Comparison of ENCODE assay signal across 22 cellular contexts in genomic region chr13:47069133-47069532, GRCh38.
DNase-seq lines count a peak whose midpoint lies in the region; ATAC-seq, FAIRE-seq and TF ChIP-seq lines count a peak whose summit lies in the region.
"Had no signal": no experiment of that assay in that cellular context is flagged by ENCODE, and none has a peak within 500 bp of the region (broad histone marks: within the 10 kb centered on the region; RNA-seq: fewer than 3 reads in every experiment).

No MANE protein-coding gene starts in this region.

- no peak overlapping the region for H4K12ac ChIP-seq in trophoblast cell (ENCODE audit: low read depth, low read length)

- H2AK5ac ChIP-seq in IMR-90 (ENCODE audit: low read depth, low read length), result no peak overlapping the region
- no peak overlapping the region for H2AK5ac ChIP-seq in H1 (ENCODE audit: low read depth, low read length)
- H2AK5ac ChIP-seq in trophoblast cell (ENCODE audit: low read length), result no peak overlapping the region

- no peak overlapping the region for H2BK15ac ChIP-seq in IMR-90 (ENCODE audit: low read depth, low read length)
- H2BK15ac ChIP-seq in H1 (ENCODE audit: low read length), result no peak overlapping the region

- CTCF ChIA-PET in IMR-90 (lab: Yijun Ruan, JAX) (no interaction called here), H1 (lab: Charles Lee; ENCODE audit: partially characterized antibody) (interaction anchor here (0.7 to 1.0 kb wide), 2 partner anchors 23 to 216 kb away, joined by 3 read pairs; no protein-coding TSS in a partner anchor)

- BruUV-seq in IMR-90 (replicated peaks; lab: Mats Ljungman, UMichigan), result no TSS peak

- no peak for FAIRE-seq in H1 (lab: Jason Lieb, UNC)
- FAIRE-seq: A549, GM12891, GM18507 had no signal

- TF ChIP-seq POLR2A in IMR-90 (IDR thresholded peaks at IDR 0.05; ENCODE audit: low read depth, low read length) (no peak), H1 (IDR thresholded peaks at IDR 0.05; ENCODE audit: control extremely low read depth in 1 of 2, low read depth in 2 of 2, low read length in 2 of 2) (no peak), thyroid gland (IDR thresholded peaks at IDR 0.05) (no peak)

- TF ChIP-seq RAD21 in IMR-90 (IDR thresholded peaks at IDR 0.05; ENCODE audit: low read length) (no peak), H1 (IDR thresholded peaks at IDR 0.05 in 1 of 2, conservative IDR thresholded peaks at IDR 0.05 in 1 of 2; ENCODE audit: low read depth in 2 of 2, low read length in 2 of 2) (no peak)

- DNase-seq in GM23338 (ENCODE audit: low spot score) (peak; percentile 3), IMR-90 (no peak), H1 (ENCODE audit: low read depth in 1 of 2, low spot score in 2 of 2) (no peak), trophoblast cell (no peak), thyroid gland (no peak)
- DNase-seq in activated CD4-positive, alpha-beta T cell treated with anti-CD3 and anti-CD28 coated beads, Interleukin-2, amount 50 U/mL, for 4 hours, result no peak
- DNase-seq: 8988T; ACHN; C1 segment of cervical spinal cord; Calu3; CD4-positive, alpha-beta memory T cell; COR-L47; DMS53; DMS79 treated with DMSO at 0.1 percent for 48 hours; GF-D8; H9; HFFc6 had no signal

- H3K23ac ChIP-seq in IMR-90 (ENCODE audit: low read depth, low read length) (no peak overlapping the region), H1 (ENCODE audit: insufficient read length) (no peak overlapping the region), trophoblast cell (ENCODE audit: low read length) (no peak overlapping the region)

- H4K91ac ChIP-seq in IMR-90 (ENCODE audit: insufficient read depth, low read depth, low read length) (no peak overlapping the region), H1 (replicated peaks; ENCODE audit: insufficient read length, low read length) (no peak overlapping the region), trophoblast cell (ENCODE audit: low read depth, low read length) (no peak overlapping the region)

- no peaks in the 10 kb centered on the region for H3K79me1 ChIP-seq in IMR-90 (ENCODE audit: low read depth in 1 of 2, low read length in 2 of 2)
- H3K79me1 ChIP-seq in H1 (ENCODE audit: low read depth, low read length), result no peaks in the 10 kb centered on the region
- H3K79me1 ChIP-seq in trophoblast cell (ENCODE audit: low read length), result no peaks in the 10 kb centered on the region

- H3K79me2 ChIP-seq in GM23338 (replicated peaks; ENCODE audit: insufficient read depth) (no peaks in the 10 kb centered on the region), H1 (ENCODE audit: control insufficient read depth in 1 of 2, insufficient read depth in 2 of 2, low read length in 2 of 2) (no peaks in the 10 kb centered on the region), trophoblast cell (ENCODE audit: control insufficient read depth, insufficient read depth, low read length, poor library complexity) (no peaks in the 10 kb centered on the region)

- H3K56ac ChIP-seq in IMR-90 (ENCODE audit: extremely low read depth, insufficient read depth, low read length) (no peak overlapping the region), H1 (replicated peaks; ENCODE audit: insufficient read length, low read depth, low read length) (no peak overlapping the region)

- H2BK20ac ChIP-seq in IMR-90 (ENCODE audit: low read depth, low read length), result no peak overlapping the region
- 0 out of 2 replicates have a peak overlapping the region, but pooled peaks have one; percentile 16 for H2BK20ac ChIP-seq in H1 (ENCODE audit: low read length)

- H3K14ac ChIP-seq in IMR-90 (replicated peaks; ENCODE audit: low read depth, low read length) (no peak overlapping the region), H1 (ENCODE audit: insufficient read length) (no peak overlapping the region), trophoblast cell (ENCODE audit: low read length) (no peak overlapping the region)

- 0 out of 2 replicates have a peak overlapping the region, but pooled peaks have one; percentile 19 for H3K4me2 ChIP-seq in GM23338
- H3K4me2 ChIP-seq in IMR-90 (ENCODE audit: low read depth, low read length), result no peak overlapping the region
- no peak overlapping the region for H3K4me2 ChIP-seq in H1 (ENCODE audit: insufficient read depth in 1 of 2, low read depth in 2 of 2, low read length in 2 of 2)
- H3K4me2 ChIP-seq in trophoblast cell (ENCODE audit: low read length), result no peak overlapping the region
- H3K4me2 ChIP-seq: A549 had no signal

- H4K20me1 ChIP-seq in GM23338 (replicated peaks; ENCODE audit: insufficient read depth) (no peaks in the 10 kb centered on the region), IMR-90 (ENCODE audit: insufficient read depth, low read length) (no peaks in the 10 kb centered on the region), H1 (replicated peaks in 1 of 2; ENCODE audit: control insufficient read depth in 1 of 2, insufficient read depth in 2 of 2, low read length in 2 of 2) (no peaks in the 10 kb centered on the region)

- peak overlapping the region; percentile 16; the same call in 1 of the 2 replicates for H3K27ac ChIP-seq in GM23338 (ENCODE audit: low read depth)
- H3K27ac ChIP-seq in IMR-90 (ENCODE audit: insufficient read depth, low read length), result no peak overlapping the region
- no peak overlapping the region for H3K27ac ChIP-seq in H1 (ENCODE audit: low read depth, low read length)
- H3K27ac ChIP-seq in trophoblast cell (ENCODE audit: low read depth, low read length), result no peak overlapping the region
- H3K27ac ChIP-seq in thyroid gland, result no peak overlapping the region
- H3K27ac ChIP-seq: A549 had no signal

- no peak overlapping the region for H2BK5ac ChIP-seq in IMR-90 (ENCODE audit: low read depth, low read length, poor library complexity, severe bottlenecking)
- H2BK5ac ChIP-seq in H1 (ENCODE audit: low read depth, low read length), result no peak overlapping the region
- H2BK5ac ChIP-seq in trophoblast cell (ENCODE audit: low read depth, low read length, poor library complexity), result peak overlapping the region; percentile 40

- no peaks in the 10 kb centered on the region for H3K23me2 ChIP-seq in H1 (ENCODE audit: low read depth, low read length)

- ATAC-seq in GM23338 (no peak), IMR-90 (ENCODE audit: low read depth) (no peak), GM18867 (IDR thresholded peaks at IDR 0.05; ENCODE audit: unreplicated experiment) (no peak)
- ATAC-seq: A549, HCT116 had no signal

- no CpG with 5 or more reads among the region's 3 CpGs for WGBS in IMR-90 (ENCODE audit: extremely low coverage in 2 of 2, insufficient read length in 1 of 2), 2 experiments
- WGBS in H1 (ENCODE audit: extremely low coverage in 1 of 2, insufficient coverage in 1 of 2, insufficient read length in 1 of 2, insufficient replicate concordance in 2 of 2, low coverage in 1 of 2, low lambda C conversion rate in 2 of 2, missing lambda C conversion rate in 1 of 2), 2 experiments, result 86% methylated on average over 3 of the region's 3 CpGs; no CpG with 5 or more reads in 1 of the 2 experiments
- WGBS in trophoblast cell (ENCODE audit: extremely low coverage, insufficient coverage, insufficient read length), result no CpG with 5 or more reads among the region's 3 CpGs
- 68 to 78% methylated on average over 3 of the region's 3 CpGs for WGBS in thyroid gland, 2 donors

- in situ Hi-C loops in IMR-90 (cut with MboI; ENCODE audit: low sequenced_read_pairs), result no loop called here

- H4K8ac ChIP-seq in IMR-90 (ENCODE audit: low read depth in 2 of 2, low read length in 2 of 2) (no peak overlapping the region), H1 (ENCODE audit: extremely low read depth, insufficient read depth, low read length) (no peak overlapping the region), trophoblast cell (ENCODE audit: low read depth, low read length) (no peak overlapping the region)

- H2AFZ ChIP-seq in GM23338, result no peak overlapping the region
- H2AFZ ChIP-seq in IMR-90 (replicated peaks; ENCODE audit: low read length, poor library complexity), result no peak overlapping the region
- H2AFZ ChIP-seq in H1 (ENCODE audit: low read length), result no peak overlapping the region
- no peak overlapping the region for H2AFZ ChIP-seq in trophoblast cell (ENCODE audit: insufficient read depth, low read length, poor library complexity)

- dilution Hi-C loops in IMR-90 (cut with HindIII; ENCODE audit: low sequenced_read_pairs, unreplicated experiment), result no loop called here

- no peak overlapping the region for H3K4me3 ChIP-seq in GM23338
- H3K4me3 ChIP-seq in IMR-90 (ENCODE audit: insufficient read depth, low read depth, low read length), result no peak overlapping the region
- H3K4me3 ChIP-seq in H1 (ENCODE audit: extremely low read depth in 1 of 4, insufficient read depth in 2 of 4, low read depth in 3 of 4, low read length in 4 of 4), result no peak overlapping the region
- H3K4me3 ChIP-seq in trophoblast cell (ENCODE audit: low read depth, low read length), result no peak overlapping the region
- H3K4me3 ChIP-seq in thyroid gland (replicated peaks in 1 of 3), result no peak overlapping the region
- H3K4me3 ChIP-seq: A549 had no signal

- H3K4me3 Mint-ChIP-seq in GM23338, result no peak overlapping the region
- H3K4me3 Mint-ChIP-seq: CD4-positive, alpha-beta memory T cell; H9; HFFc6 had no signal

- H2BK12ac ChIP-seq in H1 (ENCODE audit: low read depth, low read length) (peak overlapping the region; percentile 51; the same call in 1 of the 2 replicates), trophoblast cell (ENCODE audit: low read length) (no peak overlapping the region)

- H3K9me2 ChIP-seq in GM23338 (ENCODE audit: insufficient read depth), result no peaks in the 10 kb centered on the region

- POLR2A ChIA-PET in IMR-90 (lab: Charles Lee; ENCODE audit: unreplicated experiment) (no interaction called here), H1 (lab: Charles Lee; ENCODE audit: partially characterized antibody) (no interaction called here)

- H3K36me3 ChIP-seq in GM23338 (ENCODE audit: insufficient read depth) (no peaks in the 10 kb centered on the region), IMR-90 (ENCODE audit: control insufficient read depth, insufficient read depth, low read length) (no peaks in the 10 kb centered on the region), H1 (ENCODE audit: control insufficient read depth in 2 of 4, insufficient read depth in 4 of 4, low read length in 3 of 4) (no peaks in the 10 kb centered on the region), trophoblast cell (ENCODE audit: control insufficient read depth in 1 of 2, insufficient read depth in 2 of 2, low read length in 2 of 2) (no peaks in the 10 kb centered on the region), thyroid gland (no peaks in the 10 kb centered on the region)

- H3K4ac ChIP-seq in IMR-90 (ENCODE audit: low read depth, low read length) (no peak overlapping the region), H1 (replicated peaks; ENCODE audit: insufficient read length, low read depth, low read length) (no peak overlapping the region), trophoblast cell (ENCODE audit: low read depth, low read length) (no peak overlapping the region)

- H4K5ac ChIP-seq in IMR-90 (ENCODE audit: low read depth, low read length) (no peak overlapping the region), H1 (ENCODE audit: insufficient read length, low read depth, low read length) (no peak overlapping the region)

- H3K27me3 ChIP-seq in GM23338 (ENCODE audit: insufficient read depth), result no peaks in the 10 kb centered on the region
- H3K27me3 ChIP-seq in IMR-90 (ENCODE audit: control insufficient read depth, insufficient read depth, low read length), result no peaks in the 10 kb centered on the region
- no peaks in the 10 kb centered on the region; a peak in 1 of 7 replicates for H3K27me3 ChIP-seq in H1 (replicated peaks in 1 of 4; ENCODE audit: control insufficient read depth in 3 of 4, extremely low read depth in 1 of 4, insufficient read depth in 3 of 4, low read length in 3 of 4)
- no peaks in the 10 kb centered on the region for H3K27me3 ChIP-seq in trophoblast cell (ENCODE audit: insufficient read depth, low read length)
- no peaks in the 10 kb centered on the region for H3K27me3 ChIP-seq in thyroid gland

- H3K9ac ChIP-seq in IMR-90 (ENCODE audit: low read depth, low read length) (no peak overlapping the region), H1 (replicated peaks in 1 of 4; ENCODE audit: extremely low read depth in 1 of 4, low read depth in 3 of 4, low read length in 3 of 4) (no peak overlapping the region), trophoblast cell (ENCODE audit: low read length) (no peak overlapping the region)

- H3K4me1 ChIP-seq in GM23338 (ENCODE audit: insufficient read depth), result peaks cover 3% of the 10 kb centered on the region
- H3K4me1 ChIP-seq in IMR-90 (ENCODE audit: control insufficient read depth, insufficient read depth, low read length), result no peaks in the 10 kb centered on the region
- no peaks in the 10 kb centered on the region for H3K4me1 ChIP-seq in H1 (replicated peaks in 1 of 4; ENCODE audit: control insufficient read depth in 3 of 4, insufficient read depth in 4 of 4, low read length in 3 of 4)
- H3K4me1 ChIP-seq in trophoblast cell (ENCODE audit: control insufficient read depth in 1 of 2, insufficient read depth in 2 of 2, low read length in 2 of 2), result no peaks in the 10 kb centered on the region
- no peaks in the 10 kb centered on the region for H3K4me1 ChIP-seq in thyroid gland
- H3K4me1 ChIP-seq: A549 had no signal

- TF ChIP-seq CTCF in GM23338 (conservative IDR thresholded peaks at IDR 0.05; ENCODE audit: low read depth in 2 of 2) (no peak), IMR-90 (conservative IDR thresholded peaks at IDR 0.05; ENCODE audit: low read depth, low read length) (no peak), H1 (IDR thresholded peaks at IDR 0.05; ENCODE audit: control extremely low read depth in 1 of 3, insufficient read depth in 1 of 3, low read depth in 1 of 3, low read length in 3 of 3) (no peak), thyroid gland (IDR thresholded peaks at IDR 0.05) (no peak)

- H2AK9ac ChIP-seq in IMR-90 (replicated peaks; ENCODE audit: low read depth, low read length, poor library complexity), result no peak overlapping the region

- H2BK120ac ChIP-seq in IMR-90 (ENCODE audit: low read depth, low read length) (no peak overlapping the region), H1 (replicated peaks; ENCODE audit: low read depth, low read length) (no peak overlapping the region), trophoblast cell (ENCODE audit: insufficient read depth, low read length, poor library complexity) (no peak overlapping the region)

- no peak overlapping the region for H3K27ac Mint-ChIP-seq in GM23338
- H3K27ac Mint-ChIP-seq: CD4-positive, alpha-beta memory T cell; HFFc6 had no signal

- intact Hi-C loops in IMR-90 (cut with micrococcal nuclease), result no loop called here
- intact Hi-C loops in thyroid gland (cut with DNase I), result no loop called here

- TF ChIP-seq EP300 in H1 (IDR thresholded peaks at IDR 0.05; ENCODE audit: borderline replicate concordance in 1 of 2, low read depth in 2 of 2, low read length in 2 of 2), result no peak

- H3K27me3 Mint-ChIP-seq in GM23338 (ENCODE audit: insufficient read depth, low read depth, poor library complexity), result peaks cover 2% of the 10 kb centered on the region

- peaks cover 10% of the 10 kb centered on the region; the same call in 2 of the 3 replicates for H3K4me1 Mint-ChIP-seq in GM23338
- H3K4me1 Mint-ChIP-seq: CD4-positive, alpha-beta memory T cell had no signal

- no peak overlapping the region for H3K18ac ChIP-seq in IMR-90 (ENCODE audit: low read depth, low read length)
- H3K18ac ChIP-seq in H1 (ENCODE audit: extremely low read depth, low read length), result no peak overlapping the region
- H3K18ac ChIP-seq in trophoblast cell (ENCODE audit: low read length), result no peak overlapping the region

- H3K9me3 ChIP-seq in IMR-90 (ENCODE audit: control insufficient read depth, insufficient read depth, low read length) (no peaks in the 10 kb centered on the region), H1 (ENCODE audit: insufficient read depth in 2 of 2, low read depth in 1 of 2, low read length in 1 of 2) (0 out of 4 replicates have a peak, but pooled peaks cover 0 to 3% of the 10 kb centered on the region in 2 experiments), trophoblast cell (ENCODE audit: insufficient read depth, low read depth, low read length) (no peaks in the 10 kb centered on the region), thyroid gland (no peaks in the 10 kb centered on the region)
- H3K9me3 ChIP-seq: A549 had no signal

- H3K9me1 ChIP-seq in IMR-90 (ENCODE audit: insufficient read depth, low read length), result no peaks in the 10 kb centered on the region

- no peaks in the 10 kb centered on the region for H3F3A ChIP-seq in GM23338 (replicated peaks; ENCODE audit: low read depth)

- peaks cover 7% of the 10 kb centered on the region; the same call in 2 of the 3 replicates for H3K9me3 Mint-ChIP-seq in GM23338

- no peaks in the 10 kb centered on the region; the same call in 2 of the 3 replicates for H3K36me3 Mint-ChIP-seq in GM23338 (ENCODE audit: low read depth)
- H3K36me3 Mint-ChIP-seq: CD4-positive, alpha-beta memory T cell had no signal
